ENCODE assay signal across 19 cellular contexts in genomic region chr3:95407709-95408463, GRCh38.
DNase-seq lines count a peak whose midpoint lies in the region; ATAC-seq, FAIRE-seq and TF ChIP-seq lines count a peak whose summit lies in the region.
"Had no signal": no experiment of that assay in that cellular context is flagged by ENCODE, and none has a peak within 500 bp of the region (broad histone marks: within the 10 kb centered on the region; RNA-seq: fewer than 3 reads in every experiment).

No MANE protein-coding gene starts in this region.

- H4K91ac ChIP-seq in H9 (ENCODE audit: insufficient read length, low read depth, low read length) (no peak overlapping the region), trophoblast cell (ENCODE audit: low read depth, low read length) (no peak overlapping the region)

- no peak overlapping the region for H3K9ac ChIP-seq in H9 (ENCODE audit: extremely low read depth, insufficient read length, low read length)
- no peak overlapping the region for H3K9ac ChIP-seq in trophoblast cell (ENCODE audit: low read length)
- H3K9ac ChIP-seq: SK-N-SH had no signal

- H3K9me3 Mint-ChIP-seq in H9 (peaks cover 11 to 19% of the 10 kb centered on the region in 2 experiments; a peak in 4 of 5 replicates), WTC11 (peaks cover 29% of the 10 kb centered on the region)

- peak; percentile 98 for ATAC-seq in WTC11
- ATAC-seq: A549, HepG2 had no signal

- TF ChIP-seq CTCF in H9 (conservative IDR thresholded peaks at IDR 0.05), result no peak
- TF ChIP-seq CTCF in WTC11 (IDR thresholded peaks at IDR 0.05), result no peak

- no peak overlapping the region for H3K14ac ChIP-seq in H9 (ENCODE audit: insufficient read depth, low read length)
- no peak overlapping the region for H3K14ac ChIP-seq in trophoblast cell (ENCODE audit: low read length)

- peak overlapping the region; percentile 86 to 90 (median 89); a peak in 6 of 7 replicates for H3K27ac Mint-ChIP-seq in H9
- H3K27ac Mint-ChIP-seq in WTC11, result peak overlapping the region; percentile 97

- H3K56ac ChIP-seq in H9 (ENCODE audit: insufficient read length, low read depth, low read length), result no peak overlapping the region

- H3K4me2 ChIP-seq in H9 (ENCODE audit: insufficient read depth, insufficient read length, low read length), result no peak overlapping the region
- no peak overlapping the region for H3K4me2 ChIP-seq in trophoblast cell (ENCODE audit: low read length)
- H3K4me2 ChIP-seq: A549, SK-N-SH had no signal

- H3K79me1 ChIP-seq in H9 (ENCODE audit: insufficient read depth, low read depth, low read length, poor library complexity, severe bottlenecking) (no peaks in the 10 kb centered on the region), trophoblast cell (ENCODE audit: low read length) (peaks cover 2% of the 10 kb centered on the region)

- H2BK12ac ChIP-seq in H9 (ENCODE audit: insufficient read length, low read depth, low read length) (no peak overlapping the region), trophoblast cell (ENCODE audit: low read length) (no peak overlapping the region)

- H4K20me1 ChIP-seq in H9 (ENCODE audit: control insufficient read depth, insufficient read depth, insufficient read length), result no peaks in the 10 kb centered on the region

- in situ Hi-C loops in KBM-7 (cut with MboI; ENCODE audit: low pct_unique_long_range_greater_than_20kb, low sequenced_read_pairs), result no loop called here

- no peak overlapping the region for H2AK5ac ChIP-seq in H9 (ENCODE audit: insufficient read length, low read length)
- no peak overlapping the region for H2AK5ac ChIP-seq in trophoblast cell (ENCODE audit: low read length)

- POLR2A ChIA-PET in WTC11 (lab: Charles Lee), result interaction anchor here (0.6 kb wide), 1 partner anchor 17 kb away, joined by 3 read pairs; no protein-coding TSS in a partner anchor

- no peak overlapping the region for H2BK20ac ChIP-seq in H9 (ENCODE audit: low read depth, low read length, poor library complexity, severe bottlenecking)

- H3K18ac ChIP-seq in H9 (ENCODE audit: insufficient read length, low read depth, low read length) (no peak overlapping the region), trophoblast cell (ENCODE audit: low read length) (no peak overlapping the region)

- H3K27me3 ChIP-seq in H9 (ENCODE audit: insufficient read depth, low read length) (no peaks in the 10 kb centered on the region), iPS DF 6.9 (ENCODE audit: control insufficient read depth, insufficient read depth, low read length) (no peaks in the 10 kb centered on the region), trophoblast cell (ENCODE audit: insufficient read depth, low read length) (no peaks in the 10 kb centered on the region)

- H3K27ac ChIP-seq in H9 (ENCODE audit: insufficient read length, low read depth, low read length), result peak overlapping the region; percentile 78
- no peak overlapping the region for H3K27ac ChIP-seq in iPS DF 6.9 (ENCODE audit: low read length)
- H3K27ac ChIP-seq in trophoblast cell (ENCODE audit: low read depth, low read length), result peak overlapping the region; percentile 46
- H3K27ac ChIP-seq: A549 had no signal

- H3K23ac ChIP-seq in H9 (ENCODE audit: insufficient read length, low read depth, low read length) (no peak overlapping the region), trophoblast cell (ENCODE audit: low read length) (no peak overlapping the region)

- H3K36me3 ChIP-seq in iPS DF 6.9 (ENCODE audit: control insufficient read depth, insufficient read depth, low read length), result no peaks in the 10 kb centered on the region
- H3K36me3 ChIP-seq in trophoblast cell (ENCODE audit: control insufficient read depth in 1 of 2, insufficient read depth in 2 of 2, low read length in 2 of 2), result no peaks in the 10 kb centered on the region

- no peak overlapping the region for H2BK15ac ChIP-seq in H9 (ENCODE audit: low read depth, low read length)

- H2AFZ ChIP-seq in H9 (ENCODE audit: low read length) (no peak overlapping the region), trophoblast cell (ENCODE audit: insufficient read depth, low read length, poor library complexity) (no peak overlapping the region)

- H3K4me1 ChIP-seq in H9 (ENCODE audit: insufficient read depth, low read length), result peaks cover 3% of the 10 kb centered on the region; the same call in 1 of the 2 replicates
- H3K4me1 ChIP-seq in iPS DF 6.9 (ENCODE audit: control insufficient read depth, insufficient read depth, low read length), result no peaks in the 10 kb centered on the region
- H3K4me1 ChIP-seq in trophoblast cell (ENCODE audit: control insufficient read depth in 1 of 2, insufficient read depth in 2 of 2, low read length in 2 of 2), result peaks cover 0 to 4% of the 10 kb centered on the region in 2 experiments
- H3K4me1 ChIP-seq: A549 had no signal

- H3K4me3 ChIP-seq in iPS DF 6.9 (ENCODE audit: low read length) (no peak overlapping the region), trophoblast cell (ENCODE audit: low read depth, low read length) (no peak overlapping the region)
- H3K4me3 ChIP-seq: A549 had no signal

- H3K79me2 ChIP-seq in H9 (ENCODE audit: insufficient read depth, low read length) (no peaks in the 10 kb centered on the region), trophoblast cell (ENCODE audit: control insufficient read depth, insufficient read depth, low read length, poor library complexity) (no peaks in the 10 kb centered on the region)

- no peak overlapping the region for H4K12ac ChIP-seq in trophoblast cell (ENCODE audit: low read depth, low read length)

- peaks cover 18 to 21% of the 10 kb centered on the region in 2 experiments for H3K4me1 Mint-ChIP-seq in H9
- H3K4me1 Mint-ChIP-seq in WTC11, result peaks cover 31% of the 10 kb centered on the region
- H3K4me1 Mint-ChIP-seq: CD4-positive, alpha-beta memory T cell had no signal

- H2BK5ac ChIP-seq in H9 (ENCODE audit: insufficient read length, low read length) (no peak overlapping the region), trophoblast cell (ENCODE audit: low read depth, low read length, poor library complexity) (no peak overlapping the region)

- no peaks in the 10 kb centered on the region for H3K23me2 ChIP-seq in H9 (ENCODE audit: insufficient read length, low read depth, low read length, poor library complexity, severe bottlenecking)

- H3K36me3 Mint-ChIP-seq in H9 (ENCODE audit: insufficient read depth in 1 of 3, low read depth in 3 of 3), result peaks cover 8 to 16% (median 16%) of the 10 kb centered on the region in 3 experiments
- peaks cover 22% of the 10 kb centered on the region for H3K36me3 Mint-ChIP-seq in WTC11
- H3K36me3 Mint-ChIP-seq: CD4-positive, alpha-beta memory T cell had no signal

- CTCF ChIA-PET in WTC11 (lab: Charles Lee), result interaction anchor here (0.7 kb wide), 1 partner anchor 737 kb away, joined by 3 read pairs; no protein-coding TSS in a partner anchor

- H3T11ph ChIP-seq in H9 (ENCODE audit: low read length), result no peak overlapping the region

- H4K8ac ChIP-seq in H9 (replicated peaks; ENCODE audit: insufficient read length, low read depth, low read length), result no peak overlapping the region
- H4K8ac ChIP-seq in trophoblast cell (ENCODE audit: low read depth, low read length), result no peak overlapping the region

- no peak overlapping the region for H4K5ac ChIP-seq in H9 (ENCODE audit: insufficient read length, low read depth, low read length)

- FAIRE-seq in RCC 7860 (lab: Jason Lieb, UNC), result no peak
- FAIRE-seq: A549, HepG2 had no signal

- DNase-seq in H9 (peak; percentile 80), WTC11 (ENCODE audit: low spot score) (peak; percentile 46), iPS DF 6.9 (ENCODE audit: low read depth, low spot score) (peak; percentile 45), trophoblast cell (no peak), hypothalamus (lab: John Stamatoyannopoulos, UW) (no peak), RCC 7860 (ENCODE audit: low spot score) (no peak), KBM-7 (no peak)
- DNase-seq: Calu3; CD4-positive, alpha-beta memory T cell; KG1; MV-4-11; NCI-H1694 treated with DMSO at 0.1 percent for 48 hours; NCI-H510A treated with DMSO at 0.1 percent for 48 hours; NCI-H774; RPMI8226; SHP77 treated with DMSO at 0.1 percent for 48 hours; SK-N-SH had no signal

- H3K4ac ChIP-seq in H9 (ENCODE audit: low read depth, low read length) (no peak overlapping the region), trophoblast cell (ENCODE audit: low read depth, low read length) (no peak overlapping the region)

- H3K9me3 ChIP-seq in H9 (ENCODE audit: control insufficient read depth, low read depth, low read length) (no peaks in the 10 kb centered on the region), iPS DF 6.9 (ENCODE audit: control insufficient read depth, insufficient read depth, low read length) (no peaks in the 10 kb centered on the region), trophoblast cell (ENCODE audit: insufficient read depth, low read depth, low read length) (no peaks in the 10 kb centered on the region)
- H3K9me3 ChIP-seq: A549, SK-N-SH had no signal

- WGBS in H9 (ENCODE audit: extremely low coverage, insufficient read length, low lambda C conversion rate), result no CpG with 5 or more reads among the region's 4 CpGs
- no CpG with 5 or more reads among the region's 4 CpGs for WGBS in iPS DF 6.9 (ENCODE audit: insufficient coverage, insufficient read length)
- no CpG with 5 or more reads among the region's 4 CpGs for WGBS in trophoblast cell (ENCODE audit: extremely low coverage, insufficient coverage, insufficient read length)

- no peak overlapping the region for H2BK120ac ChIP-seq in H9 (ENCODE audit: low read depth, low read length, poor library complexity, severe bottlenecking)
- H2BK120ac ChIP-seq in trophoblast cell (ENCODE audit: insufficient read depth, low read length, poor library complexity), result no peak overlapping the region

- H3K4me3 Mint-ChIP-seq in H9 (no peak overlapping the region), WTC11 (no peak overlapping the region)
- H3K4me3 Mint-ChIP-seq: CD4-positive, alpha-beta memory T cell had no signal

- no peaks in the 10 kb centered on the region for H3K27me3 Mint-ChIP-seq in H9 (ENCODE audit: low read depth)
- H3K27me3 Mint-ChIP-seq in WTC11 (ENCODE audit: low read depth), result no peaks in the 10 kb centered on the region
- H3K27me3 Mint-ChIP-seq: CD4-positive, alpha-beta memory T cell had no signal

TF ChIP-seq in WTC11, 78 proteins besides CTCF, POLR2A, EP300 and RAD21 (continues in another document):
- peak; percentile 87; the same call in 1 of the 2 replicates for TF ChIP-seq PRRX2 (CRISPR knock-in tag; IDR thresholded peaks at IDR 0.05)
- no peak for TF ChIP-seq JUN (CRISPR knock-in tag; IDR thresholded peaks at IDR 0.05)
- TF ChIP-seq CREB1 (CRISPR knock-in tag; IDR thresholded peaks at IDR 0.05), result no peak
- no peak for TF ChIP-seq E2F5 (CRISPR knock-in tag; IDR thresholded peaks at IDR 0.05)

Comparison
In these comparisons a context has a peak if more than half of its experiments do, and no peak if none do; other contexts are left out.
1. DNase-seq: peak in H9 (single experiment), WTC11 (single experiment) and iPS DF 6.9 (single experiment); none in trophoblast cell (0 of 2), hypothalamus (0 of 51), RCC 7860 (single experiment) and KBM-7 (single experiment).